Comparison of ENCODE assay signal across 1 cellular context in genomic region chr2:58664523-58665155, GRCh38.
TF ChIP-seq lines count a peak whose summit lies in the region.

No MANE protein-coding gene starts in this region.

TF ChIP-seq in K562, 482 proteins besides CTCF, POLR2A, EP300 and RAD21 (continued from another document):
- TF ChIP-seq, protein P1, sequence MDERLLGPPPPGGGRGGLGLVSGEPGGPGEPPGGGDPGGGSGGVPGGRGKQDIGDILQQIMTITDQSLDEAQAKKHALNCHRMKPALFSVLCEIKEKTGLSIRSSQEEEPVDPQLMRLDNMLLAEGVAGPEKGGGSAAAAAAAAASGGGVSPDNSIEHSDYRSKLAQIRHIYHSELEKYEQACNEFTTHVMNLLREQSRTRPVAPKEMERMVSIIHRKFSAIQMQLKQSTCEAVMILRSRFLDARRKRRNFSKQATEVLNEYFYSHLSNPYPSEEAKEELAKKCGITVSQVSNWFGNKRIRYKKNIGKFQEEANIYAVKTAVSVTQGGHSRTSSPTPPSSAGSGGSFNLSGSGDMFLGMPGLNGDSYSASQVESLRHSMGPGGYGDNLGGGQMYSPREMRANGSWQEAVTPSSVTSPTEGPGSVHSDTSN (CRISPR knock-in tag; IDR thresholded peaks at IDR 0.05; ENCODE audit: low read depth) = no peak
- TF ChIP-seq, protein P1 (tag; conservative IDR thresholded peaks at IDR 0.05; ENCODE audit: low read depth) = 0 out of 2 replicates have a peak, but pooled peaks have one; percentile 24
- TF ChIP-seq HDAC1 (IDR thresholded peaks at IDR 0.05) (no peak), LEF1 (IDR thresholded peaks at IDR 0.05) (no peak), OTX1 (CRISPR knock-in tag; IDR thresholded peaks at IDR 0.05) (no peak), POLR2AphosphoS5 (IDR thresholded peaks at IDR 0.05; ENCODE audit: control insufficient read depth, insufficient read depth, low read depth, low read length) (no peak), POLR3A (IDR thresholded peaks at IDR 0.05; ENCODE audit: borderline replicate concordance, extremely low read depth, insufficient read depth, insufficient read length) (no peak), RB1 (IDR thresholded peaks at IDR 0.05; ENCODE audit: low read depth) (no peak), PKNOX1 (IDR thresholded peaks at IDR 0.05) (no peak), KAT7 (CRISPR knock-in tag; IDR thresholded peaks at IDR 0.05; ENCODE audit: borderline replicate concordance) (no peak), NFIC (IDR thresholded peaks at IDR 0.05) (peak; percentile 80), HIVEP1 (CRISPR knock-in tag; IDR thresholded peaks at IDR 0.05) (no peak), DNMT1 (IDR thresholded peaks at IDR 0.05) (no peak), RNF2 (IDR thresholded peaks at IDR 0.05) (no peak), ZNF3 (CRISPR knock-in tag; IDR thresholded peaks at IDR 0.05) (no peak), IRF2 (CRISPR knock-in tag; IDR thresholded peaks at IDR 0.05) (no peak), HEY1 (CRISPR knock-in tag; IDR thresholded peaks at IDR 0.05; ENCODE audit: borderline replicate concordance) (no peak), ATF3 (IDR thresholded peaks at IDR 0.05) (peak; percentile 52; the same call in 1 of the 2 replicates), ATF3 (CRISPR knock-in tag; conservative IDR thresholded peaks at IDR 0.05) (no peak), MITF (IDR thresholded peaks at IDR 0.05) (no peak), FOSL1 (tag; conservative IDR thresholded peaks at IDR 0.05) (peak; percentile 76), U2AF2 (optimal IDR thresholded peaks at IDR 0.05; ENCODE audit: low read depth, low read length) (no peak), RAD51 (IDR thresholded peaks at IDR 0.05; ENCODE audit: borderline replicate concordance, low read depth) (no peak), HNRNPUL1 (IDR thresholded peaks at IDR 0.05; ENCODE audit: low read length) (no peak), ELF4 (CRISPR knock-in tag; IDR thresholded peaks at IDR 0.05) (no peak), FOXM1 (IDR thresholded peaks at IDR 0.05; ENCODE audit: low read depth) (no peak), FOXM1 (CRISPR knock-in tag; IDR thresholded peaks at IDR 0.05; ENCODE audit: low read depth) (no peak), ARID1B (IDR thresholded peaks at IDR 0.05) (no peak), CC2D1A (IDR thresholded peaks at IDR 0.05) (no peak), NFYB (IDR thresholded peaks at IDR 0.05; ENCODE audit: extremely low read depth, insufficient read length) (no peak), PCBP1 (IDR thresholded peaks at IDR 0.05; ENCODE audit: low read depth, low read length, poor library complexity, severe bottlenecking) (no peak)
- TF ChIP-seq, protein P2, sequence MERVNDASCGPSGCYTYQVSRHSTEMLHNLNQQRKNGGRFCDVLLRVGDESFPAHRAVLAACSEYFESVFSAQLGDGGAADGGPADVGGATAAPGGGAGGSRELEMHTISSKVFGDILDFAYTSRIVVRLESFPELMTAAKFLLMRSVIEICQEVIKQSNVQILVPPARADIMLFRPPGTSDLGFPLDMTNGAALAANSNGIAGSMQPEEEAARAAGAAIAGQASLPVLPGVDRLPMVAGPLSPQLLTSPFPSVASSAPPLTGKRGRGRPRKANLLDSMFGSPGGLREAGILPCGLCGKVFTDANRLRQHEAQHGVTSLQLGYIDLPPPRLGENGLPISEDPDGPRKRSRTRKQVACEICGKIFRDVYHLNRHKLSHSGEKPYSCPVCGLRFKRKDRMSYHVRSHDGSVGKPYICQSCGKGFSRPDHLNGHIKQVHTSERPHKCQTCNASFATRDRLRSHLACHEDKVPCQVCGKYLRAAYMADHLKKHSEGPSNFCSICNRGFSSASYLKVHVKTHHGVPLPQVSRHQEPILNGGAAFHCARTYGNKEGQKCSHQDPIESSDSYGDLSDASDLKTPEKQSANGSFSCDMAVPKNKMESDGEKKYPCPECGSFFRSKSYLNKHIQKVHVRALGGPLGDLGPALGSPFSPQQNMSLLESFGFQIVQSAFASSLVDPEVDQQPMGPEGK (CRISPR knock-in tag; IDR thresholded peaks at IDR 0.05; ENCODE audit: borderline replicate concordance) = no peak
- TF ChIP-seq, protein P3, sequence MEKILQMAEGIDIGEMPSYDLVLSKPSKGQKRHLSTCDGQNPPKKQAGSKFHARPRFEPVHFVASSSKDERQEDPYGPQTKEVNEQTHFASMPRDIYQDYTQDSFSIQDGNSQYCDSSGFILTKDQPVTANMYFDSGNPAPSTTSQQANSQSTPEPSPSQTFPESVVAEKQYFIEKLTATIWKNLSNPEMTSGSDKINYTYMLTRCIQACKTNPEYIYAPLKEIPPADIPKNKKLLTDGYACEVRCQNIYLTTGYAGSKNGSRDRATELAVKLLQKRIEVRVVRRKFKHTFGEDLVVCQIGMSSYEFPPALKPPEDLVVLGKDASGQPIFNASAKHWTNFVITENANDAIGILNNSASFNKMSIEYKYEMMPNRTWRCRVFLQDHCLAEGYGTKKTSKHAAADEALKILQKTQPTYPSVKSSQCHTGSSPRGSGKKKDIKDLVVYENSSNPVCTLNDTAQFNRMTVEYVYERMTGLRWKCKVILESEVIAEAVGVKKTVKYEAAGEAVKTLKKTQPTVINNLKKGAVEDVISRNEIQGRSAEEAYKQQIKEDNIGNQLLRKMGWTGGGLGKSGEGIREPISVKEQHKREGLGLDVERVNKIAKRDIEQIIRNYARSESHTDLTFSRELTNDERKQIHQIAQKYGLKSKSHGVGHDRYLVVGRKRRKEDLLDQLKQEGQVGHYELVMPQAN (IDR thresholded peaks at IDR 0.05; ENCODE audit: borderline replicate concordance) = no peak
- TF ChIP-seq, protein P4, sequence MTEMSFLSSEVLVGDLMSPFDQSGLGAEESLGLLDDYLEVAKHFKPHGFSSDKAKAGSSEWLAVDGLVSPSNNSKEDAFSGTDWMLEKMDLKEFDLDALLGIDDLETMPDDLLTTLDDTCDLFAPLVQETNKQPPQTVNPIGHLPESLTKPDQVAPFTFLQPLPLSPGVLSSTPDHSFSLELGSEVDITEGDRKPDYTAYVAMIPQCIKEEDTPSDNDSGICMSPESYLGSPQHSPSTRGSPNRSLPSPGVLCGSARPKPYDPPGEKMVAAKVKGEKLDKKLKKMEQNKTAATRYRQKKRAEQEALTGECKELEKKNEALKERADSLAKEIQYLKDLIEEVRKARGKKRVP (CRISPR knock-in tag; IDR thresholded peaks at IDR 0.05) = no peak
